Comparison of ENCODE assay signal across 1 cellular context in genomic region chr3:37138816-37139215, GRCh38.
A peak's percentile ranks its signal among the peaks of the same experiment; 100 is the strongest.
TF ChIP-seq lines count a peak whose summit lies in the region.

No MANE protein-coding gene starts in this region.

TF ChIP-seq in K562, 482 proteins besides CTCF, POLR2A, EP300 and RAD21 (continued from another document and continues in another):
- TF ChIP-seq, protein P1, sequence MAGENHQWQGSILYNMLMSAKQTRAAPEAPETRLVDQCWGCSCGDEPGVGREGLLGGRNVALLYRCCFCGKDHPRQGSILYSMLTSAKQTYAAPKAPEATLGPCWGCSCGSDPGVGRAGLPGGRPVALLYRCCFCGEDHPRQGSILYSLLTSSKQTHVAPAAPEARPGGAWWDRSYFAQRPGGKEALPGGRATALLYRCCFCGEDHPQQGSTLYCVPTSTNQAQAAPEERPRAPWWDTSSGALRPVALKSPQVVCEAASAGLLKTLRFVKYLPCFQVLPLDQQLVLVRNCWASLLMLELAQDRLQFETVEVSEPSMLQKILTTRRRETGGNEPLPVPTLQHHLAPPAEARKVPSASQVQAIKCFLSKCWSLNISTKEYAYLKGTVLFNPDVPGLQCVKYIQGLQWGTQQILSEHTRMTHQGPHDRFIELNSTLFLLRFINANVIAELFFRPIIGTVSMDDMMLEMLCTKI (IDR thresholded peaks at IDR 0.05; ENCODE audit: partially characterized antibody): no peak
- no peak for TF ChIP-seq TFE3 (CRISPR knock-in tag; IDR thresholded peaks at IDR 0.05)
- TF ChIP-seq PBX2 (CRISPR knock-in tag; IDR thresholded peaks at IDR 0.05; ENCODE audit: low read depth): 0 out of 2 replicates have a peak, but pooled peaks have one; percentile 28
- TF ChIP-seq PBX2 (tag; conservative IDR thresholded peaks at IDR 0.05; ENCODE audit: low read depth): peak; percentile 78
- TF ChIP-seq POLR2AphosphoS2 (IDR thresholded peaks at IDR 0.05; ENCODE audit: low read length): no peak
- TF ChIP-seq, protein P2, sequence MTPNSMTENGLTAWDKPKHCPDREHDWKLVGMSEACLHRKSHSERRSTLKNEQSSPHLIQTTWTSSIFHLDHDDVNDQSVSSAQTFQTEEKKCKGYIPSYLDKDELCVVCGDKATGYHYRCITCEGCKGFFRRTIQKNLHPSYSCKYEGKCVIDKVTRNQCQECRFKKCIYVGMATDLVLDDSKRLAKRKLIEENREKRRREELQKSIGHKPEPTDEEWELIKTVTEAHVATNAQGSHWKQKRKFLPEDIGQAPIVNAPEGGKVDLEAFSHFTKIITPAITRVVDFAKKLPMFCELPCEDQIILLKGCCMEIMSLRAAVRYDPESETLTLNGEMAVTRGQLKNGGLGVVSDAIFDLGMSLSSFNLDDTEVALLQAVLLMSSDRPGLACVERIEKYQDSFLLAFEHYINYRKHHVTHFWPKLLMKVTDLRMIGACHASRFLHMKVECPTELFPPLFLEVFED (CRISPR knock-in tag; conservative IDR thresholded peaks at IDR 0.05): no peak
- TF ChIP-seq, protein P3, sequence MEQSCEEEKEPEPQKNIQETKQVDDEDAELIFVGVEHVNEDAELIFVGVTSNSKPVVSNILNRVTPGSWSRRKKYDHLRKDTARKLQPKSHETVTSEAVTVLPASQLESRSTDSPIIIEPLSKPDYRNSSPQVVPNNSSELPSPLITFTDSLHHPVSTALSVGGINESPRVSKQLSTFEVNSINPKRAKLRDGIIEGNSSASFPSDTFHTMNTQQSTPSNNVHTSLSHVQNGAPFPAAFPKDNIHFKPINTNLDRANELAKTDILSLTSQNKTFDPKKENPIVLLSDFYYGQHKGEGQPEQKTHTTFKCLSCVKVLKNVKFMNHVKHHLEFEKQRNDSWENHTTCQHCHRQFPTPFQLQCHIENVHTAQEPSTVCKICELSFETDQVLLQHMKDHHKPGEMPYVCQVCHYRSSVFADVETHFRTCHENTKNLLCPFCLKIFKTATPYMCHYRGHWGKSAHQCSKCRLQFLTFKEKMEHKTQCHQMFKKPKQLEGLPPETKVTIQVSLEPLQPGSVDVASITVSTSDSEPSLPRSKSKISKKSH (CRISPR knock-in tag; IDR thresholded peaks at IDR 0.05): no peak
- no peak for TF ChIP-seq JUND (IDR thresholded peaks at IDR 0.05; ENCODE audit: borderline replicate concordance, low read depth, low read length)
- no peak for TF ChIP-seq JUND (tag; IDR thresholded peaks at IDR 0.05; ENCODE audit: borderline replicate concordance, low read depth, low read length)
- TF ChIP-seq FIP1L1 (IDR thresholded peaks at IDR 0.05; ENCODE audit: low read depth, low read length, poor library complexity, severe bottlenecking): no peak
- TF ChIP-seq, protein P4, sequence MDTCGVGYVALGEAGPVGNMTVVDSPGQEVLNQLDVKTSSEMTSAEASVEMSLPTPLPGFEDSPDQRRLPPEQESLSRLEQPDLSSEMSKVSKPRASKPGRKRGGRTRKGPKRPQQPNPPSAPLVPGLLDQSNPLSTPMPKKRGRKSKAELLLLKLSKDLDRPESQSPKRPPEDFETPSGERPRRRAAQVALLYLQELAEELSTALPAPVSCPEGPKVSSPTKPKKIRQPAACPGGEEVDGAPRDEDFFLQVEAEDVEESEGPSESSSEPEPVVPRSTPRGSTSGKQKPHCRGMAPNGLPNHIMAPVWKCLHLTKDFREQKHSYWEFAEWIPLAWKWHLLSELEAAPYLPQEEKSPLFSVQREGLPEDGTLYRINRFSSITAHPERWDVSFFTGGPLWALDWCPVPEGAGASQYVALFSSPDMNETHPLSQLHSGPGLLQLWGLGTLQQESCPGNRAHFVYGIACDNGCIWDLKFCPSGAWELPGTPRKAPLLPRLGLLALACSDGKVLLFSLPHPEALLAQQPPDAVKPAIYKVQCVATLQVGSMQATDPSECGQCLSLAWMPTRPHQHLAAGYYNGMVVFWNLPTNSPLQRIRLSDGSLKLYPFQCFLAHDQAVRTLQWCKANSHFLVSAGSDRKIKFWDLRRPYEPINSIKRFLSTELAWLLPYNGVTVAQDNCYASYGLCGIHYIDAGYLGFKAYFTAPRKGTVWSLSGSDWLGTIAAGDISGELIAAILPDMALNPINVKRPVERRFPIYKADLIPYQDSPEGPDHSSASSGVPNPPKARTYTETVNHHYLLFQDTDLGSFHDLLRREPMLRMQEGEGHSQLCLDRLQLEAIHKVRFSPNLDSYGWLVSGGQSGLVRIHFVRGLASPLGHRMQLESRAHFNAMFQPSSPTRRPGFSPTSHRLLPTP (IDR thresholded peaks at IDR 0.05; ENCODE audit: borderline replicate concordance, extremely low read depth, insufficient read length): no peak
- no peak for TF ChIP-seq ZNF12 (CRISPR knock-in tag; IDR thresholded peaks at IDR 0.05)
- no peak for TF ChIP-seq TSC22D4 (tag; IDR thresholded peaks at IDR 0.05)
- TF ChIP-seq CBFA2T2 (conservative IDR thresholded peaks at IDR 0.05): 0 out of 2 replicates have a peak, but pooled peaks have one; percentile 14
- TF ChIP-seq, protein P5, sequence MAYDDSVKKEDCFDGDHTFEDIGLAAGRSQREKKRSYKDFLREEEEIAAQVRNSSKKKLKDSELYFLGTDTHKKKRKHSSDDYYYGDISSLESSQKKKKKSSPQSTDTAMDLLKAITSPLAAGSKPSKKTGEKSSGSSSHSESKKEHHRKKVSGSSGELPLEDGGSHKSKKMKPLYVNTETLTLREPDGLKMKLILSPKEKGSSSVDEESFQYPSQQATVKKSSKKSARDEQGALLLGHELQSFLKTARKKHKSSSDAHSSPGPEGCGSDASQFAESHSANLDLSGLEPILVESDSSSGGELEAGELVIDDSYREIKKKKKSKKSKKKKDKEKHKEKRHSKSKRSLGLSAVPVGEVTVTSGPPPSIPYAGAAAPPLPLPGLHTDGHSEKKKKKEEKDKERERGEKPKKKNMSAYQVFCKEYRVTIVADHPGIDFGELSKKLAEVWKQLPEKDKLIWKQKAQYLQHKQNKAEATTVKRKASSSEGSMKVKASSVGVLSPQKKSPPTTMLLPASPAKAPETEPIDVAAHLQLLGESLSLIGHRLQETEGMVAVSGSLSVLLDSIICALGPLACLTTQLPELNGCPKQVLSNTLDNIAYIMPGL (CRISPR knock-in tag; IDR thresholded peaks at IDR 0.05): no peak
- TF ChIP-seq, protein P6, sequence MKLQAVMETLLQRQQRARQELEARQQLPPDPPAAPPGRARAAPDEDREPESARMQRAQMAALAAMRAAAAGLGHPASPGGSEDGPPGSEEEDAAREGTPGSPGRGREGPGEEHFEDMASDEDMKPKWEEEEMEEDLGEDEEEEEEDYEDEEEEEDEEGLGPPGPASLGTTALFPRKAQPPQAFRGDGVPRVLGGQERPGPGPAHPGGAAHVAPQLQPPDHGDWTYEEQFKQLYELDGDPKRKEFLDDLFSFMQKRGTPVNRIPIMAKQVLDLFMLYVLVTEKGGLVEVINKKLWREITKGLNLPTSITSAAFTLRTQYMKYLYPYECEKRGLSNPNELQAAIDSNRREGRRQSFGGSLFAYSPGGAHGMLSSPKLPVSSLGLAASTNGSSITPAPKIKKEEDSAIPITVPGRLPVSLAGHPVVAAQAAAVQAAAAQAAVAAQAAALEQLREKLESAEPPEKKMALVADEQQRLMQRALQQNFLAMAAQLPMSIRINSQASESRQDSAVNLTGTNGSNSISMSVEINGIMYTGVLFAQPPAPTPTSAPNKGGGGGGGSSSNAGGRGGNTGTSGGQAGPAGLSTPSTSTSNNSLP (IDR thresholded peaks at IDR 0.05; ENCODE audit: borderline replicate concordance, low read depth, low read length): no peak
- no peak for TF ChIP-seq ZC3H11A (IDR thresholded peaks at IDR 0.05; ENCODE audit: low read depth, low read length)
- no peak for TF ChIP-seq OTX1 (CRISPR knock-in tag; IDR thresholded peaks at IDR 0.05)
- no peak for TF ChIP-seq NCOR1 (IDR thresholded peaks at IDR 0.05)
- no peak for TF ChIP-seq ZNF274 (IDR thresholded peaks at IDR 0.05; ENCODE audit: borderline replicate concordance, low read depth, low read length)
- TF ChIP-seq NFXL1 (CRISPR knock-in tag; IDR thresholded peaks at IDR 0.05): no peak
- no peak for TF ChIP-seq DMBX1 (CRISPR knock-in tag; IDR thresholded peaks at IDR 0.05; ENCODE audit: borderline replicate concordance)
- TF ChIP-seq MEIS2 (IDR thresholded peaks at IDR 0.05; ENCODE audit: partially characterized antibody): peak; percentile 93
- TF ChIP-seq ARHGAP35 (IDR thresholded peaks at IDR 0.05; ENCODE audit: partially characterized antibody): no peak
- TF ChIP-seq CEBPG (CRISPR knock-in tag; IDR thresholded peaks at IDR 0.05): no peak
- no peak for TF ChIP-seq CEBPG (tag; conservative IDR thresholded peaks at IDR 0.05 in 1 of 2, IDR thresholded peaks at IDR 0.05 in 1 of 2)
- TF ChIP-seq FOXM1 (IDR thresholded peaks at IDR 0.05; ENCODE audit: low read depth): 0 out of 2 replicates have a peak, but pooled peaks have one; percentile 4
- no peak for TF ChIP-seq FOXM1 (CRISPR knock-in tag; IDR thresholded peaks at IDR 0.05; ENCODE audit: low read depth)
- no peak for TF ChIP-seq ID3 (CRISPR knock-in tag; IDR thresholded peaks at IDR 0.05)
- TF ChIP-seq ID3 (tag; IDR thresholded peaks at IDR 0.05): no peak
- TF ChIP-seq ZNF444 (CRISPR knock-in tag; IDR thresholded peaks at IDR 0.05): no peak
- TF ChIP-seq MTF1 (CRISPR knock-in tag; IDR thresholded peaks at IDR 0.05; ENCODE audit: borderline replicate concordance): no peak
- TF ChIP-seq ARID3B (CRISPR knock-in tag; IDR thresholded peaks at IDR 0.05; ENCODE audit: borderline replicate concordance): no peak
- TF ChIP-seq CTBP1 (IDR thresholded peaks at IDR 0.05; ENCODE audit: borderline replicate concordance): peak; percentile 41; the same call in 1 of the 2 replicates
- TF ChIP-seq SMARCB1 (IDR thresholded peaks at IDR 0.05; ENCODE audit: insufficient read length, low read depth): no peak
- no peak for TF ChIP-seq GABPB2 (CRISPR knock-in tag; conservative IDR thresholded peaks at IDR 0.05)
- no peak for TF ChIP-seq ZNF780A (CRISPR knock-in tag; IDR thresholded peaks at IDR 0.05)
- TF ChIP-seq CBX8 (IDR thresholded peaks at IDR 0.05; ENCODE audit: borderline replicate concordance, extremely low read depth, low read depth, low read length, poor library complexity, severe bottlenecking): no peak
- TF ChIP-seq ZNF134 (CRISPR knock-in tag; conservative IDR thresholded peaks at IDR 0.05): no peak
- 0 out of 2 replicates have a peak, but pooled peaks have one; percentile 17 for TF ChIP-seq TCF3 (CRISPR knock-in tag; IDR thresholded peaks at IDR 0.05)
- TF ChIP-seq PKNOX1 (IDR thresholded peaks at IDR 0.05): peak; percentile 87
- peak; percentile 56 for TF ChIP-seq TAL1 (IDR thresholded peaks at IDR 0.05)
- TF ChIP-seq, protein P7, sequence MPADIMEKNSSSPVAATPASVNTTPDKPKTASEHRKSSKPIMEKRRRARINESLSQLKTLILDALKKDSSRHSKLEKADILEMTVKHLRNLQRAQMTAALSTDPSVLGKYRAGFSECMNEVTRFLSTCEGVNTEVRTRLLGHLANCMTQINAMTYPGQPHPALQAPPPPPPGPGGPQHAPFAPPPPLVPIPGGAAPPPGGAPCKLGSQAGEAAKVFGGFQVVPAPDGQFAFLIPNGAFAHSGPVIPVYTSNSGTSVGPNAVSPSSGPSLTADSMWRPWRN (IDR thresholded peaks at IDR 0.05; ENCODE audit: low read depth): no peak
- peak; percentile 77; the same call in 1 of the 2 replicates for TF ChIP-seq SOX6 (IDR thresholded peaks at IDR 0.05)
- no peak for TF ChIP-seq PCBP2 (IDR thresholded peaks at IDR 0.05; ENCODE audit: low read depth, low read length, poor library complexity, severe bottlenecking)
